Comparison of ENCODE assay signal across 8 cellular contexts in the genomic region with DNA sequence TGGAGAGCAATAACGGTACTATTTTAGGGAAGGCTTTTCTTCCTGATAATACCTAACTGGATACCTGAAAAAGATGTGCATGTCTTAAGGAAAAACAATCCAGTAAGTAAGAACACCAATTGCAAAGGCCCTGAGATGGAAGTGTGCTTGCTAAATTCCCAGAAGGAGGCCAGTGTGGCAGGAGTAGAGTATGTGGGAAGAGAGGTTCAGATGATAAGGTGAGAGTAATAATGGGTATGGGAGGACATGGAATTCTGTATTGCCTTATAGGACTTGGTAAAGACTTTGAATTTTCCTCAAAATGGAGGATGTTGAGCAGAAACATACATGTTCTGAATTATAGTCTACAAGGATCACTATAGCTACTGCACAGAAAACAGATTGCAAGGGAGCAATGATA.
"Had no signal": no experiment of that assay in that cellular context is flagged by ENCODE, and none has a peak within 500 bp of the region (broad histone marks: within the 10 kb centered on the region; RNA-seq: fewer than 3 reads in every experiment).

No MANE protein-coding gene starts in this region.

- FAIRE-seq: G401.6, GM12878, GM12891, GM12892, GM18507, GM19239 had no signal

- DNase-seq: GDM1, GF-D8 had no signal

- ATAC-seq: GM12878 had no signal

- H3K4me3 ChIP-seq: GM12878 had no signal
